Comparison of ENCODE assay signal across 8 cellular contexts in the genomic region with DNA sequence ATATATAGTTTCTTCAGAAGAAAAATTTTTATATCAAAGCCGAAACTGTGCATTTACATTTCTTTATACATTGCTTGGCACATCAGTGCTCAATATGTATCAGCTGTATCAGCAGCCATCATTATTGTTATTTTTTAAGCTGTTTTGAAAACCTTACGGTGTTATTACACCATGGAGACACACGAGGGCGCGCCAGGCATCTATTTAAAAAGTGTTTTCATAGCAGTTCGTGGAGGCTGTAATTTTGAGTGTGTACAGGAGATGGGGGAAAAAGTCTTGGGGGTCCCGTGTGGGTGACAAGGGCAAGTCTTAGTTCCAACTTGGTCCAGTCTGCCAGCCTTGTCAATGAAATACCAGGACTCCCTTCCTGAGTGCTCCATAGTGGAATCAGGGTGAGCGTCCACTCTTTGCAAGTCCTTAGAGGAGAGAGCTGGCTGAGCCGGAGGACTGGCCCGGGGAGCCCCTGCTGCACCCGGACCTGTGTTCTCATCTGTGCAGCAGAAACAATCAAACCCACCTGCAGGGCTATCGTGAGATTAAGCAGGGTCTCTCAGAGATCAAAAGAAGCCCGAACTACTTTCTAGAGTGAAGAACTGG. TPM values are rescaled to one million over a fixed set of nuclear protein-coding genes. Genes with fewer than 3 reads are reported as not detected.
DNase-seq lines count a peak whose midpoint lies in the region; ATAC-seq and TF ChIP-seq lines count a peak whose summit lies in the region.

No MANE protein-coding gene starts in this region.

- no peak overlapping the region for H3K23ac ChIP-seq in mesendoderm (ENCODE audit: low read length)

- ATAC-seq in stimulated activated naive B cell treated with anti-CD40 and anti-IgM and Interleukin-4, amounts not matched to agents 10 μg/mL and 1 μg/mL and 100 μg/mL, for 72 hours (replicated peaks) = no peak

- no peak overlapping the region for H2BK5ac ChIP-seq in mesendoderm (ENCODE audit: low read length)

- peak; percentile 74 for TF ChIP-seq CTCF in GM13977 (IDR thresholded peaks at IDR 0.05; ENCODE audit: extremely low read depth, insufficient read depth, missing control alignments)

- no peak overlapping the region for H3K18ac ChIP-seq in mesendoderm (ENCODE audit: low read length)

- no peaks in the 10 kb centered on the region for H3K9me3 Mint-ChIP-seq in activated CD4-positive, alpha-beta T cell treated with anti-CD3 and anti-CD28 coated beads, Interleukin-2, amount 10 ng/mL, durations not matched to agents 7 days and 5 days
- H3K9me3 Mint-ChIP-seq in stimulated activated naive B cell treated with anti-CD40 and anti-IgM and Interleukin-4, amounts not matched to agents 10 μg/mL and 1 μg/mL and 100 μg/mL, for 72 hours = no peaks in the 10 kb centered on the region

- no peak overlapping the region for H2AK5ac ChIP-seq in mesendoderm (ENCODE audit: low read length)

- H3K4me3 Mint-ChIP-seq in activated CD4-positive, alpha-beta T cell treated with anti-CD3 and anti-CD28 coated beads, Interleukin-2, amount 10 ng/mL, durations not matched to agents 7 days and 5 days = no peak overlapping the region
- H3K4me3 Mint-ChIP-seq in stimulated activated naive B cell treated with anti-CD40 and anti-IgM and Interleukin-4, amounts not matched to agents 10 μg/mL and 1 μg/mL and 100 μg/mL, for 72 hours = no peak overlapping the region

- H3K4me1 ChIP-seq in mesendoderm (ENCODE audit: control insufficient read depth, low read depth, low read length) = no peaks in the 10 kb centered on the region

- H3K36me3 Mint-ChIP-seq in activated CD4-positive, alpha-beta T cell treated with anti-CD3 and anti-CD28 coated beads, Interleukin-2, amount 10 ng/mL, durations not matched to agents 7 days and 5 days (ENCODE audit: low read depth) = no peaks in the 10 kb centered on the region
- no peaks in the 10 kb centered on the region for H3K36me3 Mint-ChIP-seq in stimulated activated naive B cell treated with anti-CD40 and anti-IgM and Interleukin-4, amounts not matched to agents 10 μg/mL and 1 μg/mL and 100 μg/mL, for 72 hours

- H3K4me1 Mint-ChIP-seq in activated CD4-positive, alpha-beta T cell treated with anti-CD3 and anti-CD28 coated beads, Interleukin-2, amount 10 ng/mL, durations not matched to agents 7 days and 5 days = no peaks in the 10 kb centered on the region
- H3K4me1 Mint-ChIP-seq in stimulated activated naive B cell treated with anti-CD40 and anti-IgM and Interleukin-4, amounts not matched to agents 10 μg/mL and 1 μg/mL and 100 μg/mL, for 72 hours = peaks cover under 1 to 7% of the 10 kb centered on the region in 2 donors

- H3K4ac ChIP-seq in mesendoderm (ENCODE audit: low read depth, low read length) = no peak overlapping the region

- H4K8ac ChIP-seq in mesendoderm (ENCODE audit: low read depth, low read length) = no peak overlapping the region

- CTCF ChIA-PET in activated CD4-positive, alpha-beta T cell treated with anti-CD3 and anti-CD28 coated beads, Interleukin-2, amount 10 ng/mL, durations not matched to agents 7 days and 5 days (lab: Charles Lee) = no interaction called here

- H3K4me3 ChIP-seq in mesendoderm (ENCODE audit: low read length) = no peak overlapping the region

- no peak overlapping the region for H2BK120ac ChIP-seq in mesendoderm (ENCODE audit: low read depth, low read length)

- no peaks in the 10 kb centered on the region for H3K79me1 ChIP-seq in mesendoderm (ENCODE audit: low read length)

- H3K9ac ChIP-seq in mesendoderm (ENCODE audit: low read length) = no peak overlapping the region

- peaks cover 12% of the 10 kb centered on the region for H3K27me3 Mint-ChIP-seq in activated CD4-positive, alpha-beta T cell treated with anti-CD3 and anti-CD28 coated beads, Interleukin-2, amount 10 ng/mL, durations not matched to agents 7 days and 5 days
- H3K27me3 Mint-ChIP-seq in stimulated activated naive B cell treated with anti-CD40 and anti-IgM and Interleukin-4, amounts not matched to agents 10 μg/mL and 1 μg/mL and 100 μg/mL, for 72 hours = peaks cover 28 to 45% of the 10 kb centered on the region in 2 donors

- H3K27ac ChIP-seq in mesendoderm (ENCODE audit: low read depth, low read length) = no peak overlapping the region

- no peak overlapping the region for H3K27ac Mint-ChIP-seq in activated CD4-positive, alpha-beta T cell treated with anti-CD3 and anti-CD28 coated beads, Interleukin-2, amount 10 ng/mL, durations not matched to agents 7 days and 5 days
- H3K27ac Mint-ChIP-seq in stimulated activated naive B cell treated with anti-CD40 and anti-IgM and Interleukin-4, amounts not matched to agents 10 μg/mL and 1 μg/mL and 100 μg/mL, for 72 hours = no peak overlapping the region

- no peak overlapping the region for H4K5ac ChIP-seq in mesendoderm (ENCODE audit: low read length)

- POLR2A ChIA-PET in activated CD4-positive, alpha-beta T cell treated with anti-CD3 and anti-CD28 coated beads, Interleukin-2, amount 10 ng/mL, durations not matched to agents 7 days and 5 days (lab: Charles Lee) = no interaction called here

- WGBS in mesendoderm (ENCODE audit: extremely low coverage, insufficient coverage, low lambda C conversion rate) = no CpG with 5 or more reads among the region's 13 CpGs

- DNase-seq in ACHN (peak; percentile 25), GM13977 (ENCODE audit: low spot score) (peak; percentile 53), NCI-H345 (lab: John Stamatoyannopoulos, UW) (peak; percentile 68), ecto neural progenitor cell (ENCODE audit: low spot score) (peak; percentile 77), mesendoderm (peak; percentile 55), GM19238 (ENCODE audit: insufficient read length, low spot score) (no peak)
- peak; percentile 63 for DNase-seq in activated CD4-positive, alpha-beta T cell treated with anti-CD3 and anti-CD28 coated beads, Interleukin-2, amount 10 ng/mL, durations not matched to agents 7 days and 5 days
- DNase-seq in stimulated activated naive B cell treated with anti-CD40 and anti-IgM and Interleukin-4, amounts not matched to agents 10 μg/mL and 1 μg/mL and 100 μg/mL, for 72 hours = peak; percentile 12

- H2BK15ac ChIP-seq in mesendoderm (replicated peaks; ENCODE audit: low read depth) = no peak overlapping the region

- H3K79me2 ChIP-seq in mesendoderm (ENCODE audit: control insufficient read depth, insufficient read depth, low read length) = no peaks in the 10 kb centered on the region

- H3K56ac ChIP-seq in mesendoderm (ENCODE audit: low read length) = no peak overlapping the region

- H3K36me3 ChIP-seq in mesendoderm (ENCODE audit: control insufficient read depth, insufficient read depth, low read length) = no peaks in the 10 kb centered on the region

- no peak overlapping the region for H3K4me2 ChIP-seq in mesendoderm (ENCODE audit: low read length)

- in situ Hi-C loops in ACHN (cut with HindIII; ENCODE audit: low pct_ligation_motif_present, low pct_unique_long_range_greater_than_20kb, low sequenced_read_pairs) = loop anchor here (25.0 kb wide), 1 partner anchor 385 kb away; no protein-coding TSS in a partner anchor
- in situ Hi-C loops in GM13977 (cut with MboI; ENCODE audit: low pct_unique_long_range_greater_than_20kb, low sequenced_read_pairs, unreplicated experiment) = loop anchor here (25.0 kb wide), 1 partner anchor 635 kb away; no protein-coding TSS in a partner anchor

- H3K27me3 ChIP-seq in mesendoderm (ENCODE audit: insufficient read depth, low read length, poor library complexity) = no peaks in the 10 kb centered on the region

RNA-seq across cellular contexts. Expression of gene SLC2A10, which starts 43.3 kb away (rescaled TPM):
- not detected for total RNA-seq in activated CD4-positive, alpha-beta T cell treated with anti-CD3 and anti-CD28 coated beads, Interleukin-2, amount 10 ng/mL, durations not matched to agents 7 days and 5 days
- 5.1 TPM for polyA plus RNA-seq in mesendoderm (2013, experiment 1 of 2)
- polyA plus RNA-seq in mesendoderm (2013, experiment 2 of 2) = 5.4 TPM
